ENCODE assay signal across 1 cellular context in the genomic region with DNA sequence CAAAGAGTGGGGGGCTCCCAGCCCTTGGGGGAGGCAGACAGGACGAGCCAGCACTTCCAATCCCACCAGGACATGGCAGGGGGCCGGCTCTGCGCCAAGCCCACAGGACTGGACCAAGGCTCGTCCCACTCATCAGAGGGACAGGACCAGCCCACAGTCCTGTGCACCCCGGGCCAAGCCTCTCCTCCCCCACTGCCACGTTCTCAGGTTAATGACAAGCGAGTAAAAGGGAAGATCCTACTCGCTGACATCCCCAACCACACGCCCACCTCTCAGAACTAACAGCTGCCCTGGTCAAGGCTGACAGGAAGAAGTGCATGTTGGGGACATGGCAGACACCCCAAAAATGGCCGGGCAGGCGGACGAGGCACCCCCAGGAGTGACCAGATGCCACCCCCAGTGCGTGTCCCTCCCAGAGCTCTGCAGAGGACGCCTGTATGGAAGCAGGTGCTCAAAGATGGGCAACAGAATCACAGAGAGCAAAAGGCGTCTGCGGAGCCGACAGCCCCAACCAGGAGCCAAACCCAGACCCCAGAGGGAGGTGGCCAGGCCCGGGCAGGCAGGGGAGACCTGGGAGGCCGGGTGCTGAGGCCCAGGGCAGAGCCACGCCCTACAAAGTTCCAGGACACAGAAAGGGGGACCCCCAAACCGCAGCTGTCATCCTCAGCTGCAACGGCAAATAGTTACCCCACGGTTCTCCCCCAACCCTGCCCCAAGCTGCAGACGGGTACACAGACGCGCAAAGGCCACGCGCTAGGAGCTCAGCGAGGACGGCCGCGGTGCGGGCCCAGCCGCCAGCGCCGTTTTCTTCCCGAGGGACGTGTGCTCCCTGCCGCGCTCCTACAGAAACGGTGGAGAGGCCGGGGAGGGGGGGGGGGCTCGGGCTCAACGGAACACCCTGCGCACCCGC.
TF ChIP-seq lines count a peak whose summit lies in the region.

No MANE protein-coding gene starts in this region.

TF ChIP-seq in GM12878, 131 proteins besides CTCF, POLR2A, EP300 and RAD21 (continued from another document and continues in another):
- no peak for TF ChIP-seq WRNIP1 (IDR thresholded peaks at IDR 0.05; ENCODE audit: borderline replicate concordance, low read depth, low read length)
- no peak for TF ChIP-seq SUZ12 (IDR thresholded peaks at IDR 0.05; ENCODE audit: unreplicated experiment)
- TF ChIP-seq ZNF687 (IDR thresholded peaks at IDR 0.05) = no peak
- no peak for TF ChIP-seq SMAD5 (IDR thresholded peaks at IDR 0.05; ENCODE audit: low read depth)
- TF ChIP-seq, protein P1, sequence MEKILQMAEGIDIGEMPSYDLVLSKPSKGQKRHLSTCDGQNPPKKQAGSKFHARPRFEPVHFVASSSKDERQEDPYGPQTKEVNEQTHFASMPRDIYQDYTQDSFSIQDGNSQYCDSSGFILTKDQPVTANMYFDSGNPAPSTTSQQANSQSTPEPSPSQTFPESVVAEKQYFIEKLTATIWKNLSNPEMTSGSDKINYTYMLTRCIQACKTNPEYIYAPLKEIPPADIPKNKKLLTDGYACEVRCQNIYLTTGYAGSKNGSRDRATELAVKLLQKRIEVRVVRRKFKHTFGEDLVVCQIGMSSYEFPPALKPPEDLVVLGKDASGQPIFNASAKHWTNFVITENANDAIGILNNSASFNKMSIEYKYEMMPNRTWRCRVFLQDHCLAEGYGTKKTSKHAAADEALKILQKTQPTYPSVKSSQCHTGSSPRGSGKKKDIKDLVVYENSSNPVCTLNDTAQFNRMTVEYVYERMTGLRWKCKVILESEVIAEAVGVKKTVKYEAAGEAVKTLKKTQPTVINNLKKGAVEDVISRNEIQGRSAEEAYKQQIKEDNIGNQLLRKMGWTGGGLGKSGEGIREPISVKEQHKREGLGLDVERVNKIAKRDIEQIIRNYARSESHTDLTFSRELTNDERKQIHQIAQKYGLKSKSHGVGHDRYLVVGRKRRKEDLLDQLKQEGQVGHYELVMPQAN (conservative IDR thresholded peaks at IDR 0.05) = 0 out of 2 replicates have a peak, but pooled peaks have one; percentile 51
- TF ChIP-seq PML (IDR thresholded peaks at IDR 0.05; ENCODE audit: low read length) = no peak
- peak; percentile 81 for TF ChIP-seq PBX3 (IDR thresholded peaks at IDR 0.05; ENCODE audit: insufficient replicate concordance, low read depth, low read length)
- TF ChIP-seq MTA3 (IDR thresholded peaks at IDR 0.05; ENCODE audit: borderline replicate concordance, low read length) = no peak
- TF ChIP-seq RBBP5 (conservative IDR thresholded peaks at IDR 0.05) = no peak
- TF ChIP-seq JUNB (IDR thresholded peaks at IDR 0.05) = no peak
- no peak for TF ChIP-seq NR2C2 (IDR thresholded peaks at IDR 0.05; ENCODE audit: borderline replicate concordance, control insufficient read depth, insufficient read length, low read depth)
- no peak for TF ChIP-seq RFX5 (IDR thresholded peaks at IDR 0.05; ENCODE audit: low read depth, low read length)
- TF ChIP-seq STAT3 (IDR thresholded peaks at IDR 0.05; ENCODE audit: low read depth, low read length) = no peak
- no peak for TF ChIP-seq TBL1XR1 (IDR thresholded peaks at IDR 0.05; ENCODE audit: low read depth, low read length)
- no peak for TF ChIP-seq E2F8 (IDR thresholded peaks at IDR 0.05; ENCODE audit: low read depth, partially characterized antibody)
- TF ChIP-seq TCF12 (IDR thresholded peaks at IDR 0.05; ENCODE audit: low read depth, low read length) = peak; percentile 96
- no peak for TF ChIP-seq MYC (IDR thresholded peaks at IDR 0.05; ENCODE audit: insufficient read depth, insufficient read length, insufficient replicate concordance, low read length, severe bottlenecking)
- no peak for TF ChIP-seq RCOR1 (conservative IDR thresholded peaks at IDR 0.05; ENCODE audit: low read depth, low read length)
- 0 out of 2 replicates have a peak, but pooled peaks have one; percentile 2 for TF ChIP-seq CREB1 (IDR thresholded peaks at IDR 0.05; ENCODE audit: low read depth)
- TF ChIP-seq SIX5 (IDR thresholded peaks at IDR 0.05; ENCODE audit: low read depth, low read length, severe bottlenecking) = no peak
- TF ChIP-seq SIN3A (IDR thresholded peaks at IDR 0.05; ENCODE audit: low read depth, low read length) = no peak
- TF ChIP-seq, protein P2, sequence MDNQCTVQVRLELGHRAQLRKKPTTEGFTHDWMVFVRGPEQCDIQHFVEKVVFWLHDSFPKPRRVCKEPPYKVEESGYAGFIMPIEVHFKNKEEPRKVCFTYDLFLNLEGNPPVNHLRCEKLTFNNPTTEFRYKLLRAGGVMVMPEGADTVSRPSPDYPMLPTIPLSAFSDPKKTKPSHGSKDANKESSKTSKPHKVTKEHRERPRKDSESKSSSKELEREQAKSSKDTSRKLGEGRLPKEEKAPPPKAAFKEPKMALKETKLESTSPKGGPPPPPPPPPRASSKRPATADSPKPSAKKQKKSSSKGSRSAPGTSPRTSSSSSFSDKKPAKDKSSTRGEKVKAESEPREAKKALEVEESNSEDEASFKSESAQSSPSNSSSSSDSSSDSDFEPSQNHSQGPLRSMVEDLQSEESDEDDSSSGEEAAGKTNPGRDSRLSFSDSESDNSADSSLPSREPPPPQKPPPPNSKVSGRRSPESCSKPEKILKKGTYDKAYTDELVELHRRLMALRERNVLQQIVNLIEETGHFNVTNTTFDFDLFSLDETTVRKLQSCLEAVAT (IDR thresholded peaks at IDR 0.05) = no peak
- no peak for TF ChIP-seq GATAD2B (conservative IDR thresholded peaks at IDR 0.05; ENCODE audit: low read depth)
- no peak for TF ChIP-seq NBN (IDR thresholded peaks at IDR 0.05)
- TF ChIP-seq, protein P3, sequence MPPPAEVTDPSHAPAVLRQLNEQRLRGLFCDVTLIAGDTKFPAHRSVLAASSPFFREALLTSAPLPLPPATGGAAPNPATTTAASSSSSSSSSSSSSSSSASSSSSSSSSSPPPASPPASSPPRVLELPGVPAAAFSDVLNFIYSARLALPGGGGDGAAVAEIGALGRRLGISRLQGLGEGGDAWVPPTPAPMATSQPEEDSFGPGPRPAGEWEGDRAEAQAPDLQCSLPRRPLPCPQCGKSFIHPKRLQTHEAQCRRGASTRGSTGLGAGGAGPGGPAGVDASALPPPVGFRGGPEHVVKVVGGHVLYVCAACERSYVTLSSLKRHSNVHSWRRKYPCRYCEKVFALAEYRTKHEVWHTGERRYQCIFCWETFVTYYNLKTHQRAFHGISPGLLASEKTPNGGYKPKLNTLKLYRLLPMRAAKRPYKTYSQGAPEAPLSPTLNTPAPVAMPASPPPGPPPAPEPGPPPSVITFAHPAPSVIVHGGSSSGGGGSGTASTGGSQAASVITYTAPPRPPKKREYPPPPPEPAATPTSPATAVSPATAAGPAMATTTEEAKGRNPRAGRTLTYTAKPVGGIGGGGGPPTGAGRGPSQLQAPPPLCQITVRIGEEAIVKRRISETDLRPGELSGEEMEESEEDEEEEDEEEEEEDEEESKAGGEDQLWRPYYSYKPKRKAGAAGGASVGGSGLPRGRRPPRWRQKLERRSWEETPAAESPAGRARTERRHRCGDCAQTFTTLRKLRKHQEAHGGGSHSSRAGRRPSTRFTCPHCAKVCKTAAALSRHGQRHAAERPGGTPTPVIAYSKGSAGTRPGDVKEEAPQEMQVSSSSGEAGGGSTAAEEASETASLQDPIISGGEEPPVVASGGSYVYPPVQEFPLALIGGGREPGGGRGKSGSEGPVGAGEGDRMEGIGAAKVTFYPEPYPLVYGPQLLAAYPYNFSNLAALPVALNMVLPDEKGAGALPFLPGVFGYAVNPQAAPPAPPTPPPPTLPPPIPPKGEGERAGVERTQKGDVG (CRISPR knock-in tag; IDR thresholded peaks at IDR 0.05) = no peak
- no peak for TF ChIP-seq IRF4 (IDR thresholded peaks at IDR 0.05; ENCODE audit: low read depth, low read length)
- no peak; the same call in 1 of the 2 replicates for TF ChIP-seq EED (IDR thresholded peaks at IDR 0.05; ENCODE audit: low read depth)
- TF ChIP-seq SMARCA5 (IDR thresholded peaks at IDR 0.05) = no peak
- TF ChIP-seq, protein P4, sequence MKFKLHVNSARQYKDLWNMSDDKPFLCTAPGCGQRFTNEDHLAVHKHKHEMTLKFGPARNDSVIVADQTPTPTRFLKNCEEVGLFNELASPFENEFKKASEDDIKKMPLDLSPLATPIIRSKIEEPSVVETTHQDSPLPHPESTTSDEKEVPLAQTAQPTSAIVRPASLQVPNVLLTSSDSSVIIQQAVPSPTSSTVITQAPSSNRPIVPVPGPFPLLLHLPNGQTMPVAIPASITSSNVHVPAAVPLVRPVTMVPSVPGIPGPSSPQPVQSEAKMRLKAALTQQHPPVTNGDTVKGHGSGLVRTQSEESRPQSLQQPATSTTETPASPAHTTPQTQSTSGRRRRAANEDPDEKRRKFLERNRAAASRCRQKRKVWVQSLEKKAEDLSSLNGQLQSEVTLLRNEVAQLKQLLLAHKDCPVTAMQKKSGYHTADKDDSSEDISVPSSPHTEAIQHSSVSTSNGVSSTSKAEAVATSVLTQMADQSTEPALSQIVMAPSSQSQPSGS (IDR thresholded peaks at IDR 0.05; ENCODE audit: low read length) = no peak
- no peak for TF ChIP-seq ZNF274 (IDR thresholded peaks at IDR 0.05; ENCODE audit: insufficient read depth, insufficient read length)
- no peak for TF ChIP-seq PRDM15 (CRISPR knock-in tag; IDR thresholded peaks at IDR 0.05)
- no peak for TF ChIP-seq SREBF1 (IDR thresholded peaks at IDR 0.05; ENCODE audit: low read length)
- no peak for TF ChIP-seq KDM1A (IDR thresholded peaks at IDR 0.05; ENCODE audit: borderline replicate concordance)
- no peak for TF ChIP-seq TARDBP (IDR thresholded peaks at IDR 0.05; ENCODE audit: borderline replicate concordance)
